ENCODE assay signal across 13 cellular contexts in the genomic region with DNA sequence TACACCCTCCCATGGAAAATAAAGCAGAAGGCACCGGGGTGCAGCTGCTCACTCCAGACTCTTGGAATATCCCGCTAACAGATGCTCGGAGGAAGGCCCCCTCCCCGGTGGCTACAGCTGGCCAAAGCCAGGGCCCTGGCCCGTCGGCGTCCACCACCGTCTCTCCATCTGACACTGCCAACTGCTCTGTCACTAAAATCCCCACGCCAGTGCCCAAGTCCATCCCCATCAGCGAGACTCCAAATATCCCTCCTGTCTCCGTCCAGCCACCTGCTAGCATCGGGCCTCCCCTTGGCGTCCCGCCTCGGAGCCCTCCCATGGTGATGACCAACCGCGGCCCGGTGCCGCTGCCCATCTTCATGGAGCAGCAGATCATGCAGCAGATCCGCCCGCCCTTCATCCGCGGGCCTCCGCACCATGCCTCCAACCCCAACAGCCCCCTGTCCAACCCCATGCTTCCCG.
A peak's percentile ranks its signal among the peaks of the same experiment; 100 is the strongest.
DNase-seq lines count a peak whose midpoint lies in the region; ATAC-seq and TF ChIP-seq lines count a peak whose summit lies in the region.
"Had no signal": no experiment of that assay in that cellular context is flagged by ENCODE, and none has a peak within 500 bp of the region (broad histone marks: within the 10 kb centered on the region; RNA-seq: fewer than 3 reads in every experiment).

No MANE protein-coding gene starts in this region.

- peaks cover 0 to 23% of the 10 kb centered on the region in 2 experiments for H3K27me3 ChIP-seq in mesenchymal stem cell (ENCODE audit: control insufficient read depth in 1 of 2, insufficient read depth in 1 of 2, low read length in 2 of 2)

- H2BK12ac ChIP-seq in mesenchymal stem cell (ENCODE audit: low read length in 2 of 2), result no peak overlapping the region

- H3K9ac ChIP-seq in mesenchymal stem cell (ENCODE audit: low read length), result no peak overlapping the region

- POLR2A ChIA-PET in activated CD8-positive, alpha-beta T cell treated with anti-CD3 and anti-CD28 coated beads, Interleukin-2, amount 10 ng/mL, durations not matched to agents 7 days and 5 days (lab: Charles Lee), result no interaction called here

- no peak overlapping the region for H2BK15ac ChIP-seq in mesenchymal stem cell (ENCODE audit: low read depth, poor library complexity, severe bottlenecking)

- H3K4me3 ChIP-seq in lower leg skin (ENCODE audit: low read depth, poor library complexity, severe bottlenecking), result no peak overlapping the region
- H3K4me3 ChIP-seq in mesenchymal stem cell (ENCODE audit: insufficient read depth in 1 of 2, low read depth in 1 of 2, low read length in 2 of 2), result no peak overlapping the region
- H3K4me3 ChIP-seq: colonic mucosa, mucosa of descending colon, PC-9 had no signal

- H2AK5ac ChIP-seq in mesenchymal stem cell (ENCODE audit: low read length, severe bottlenecking), result no peak overlapping the region

- CTCF ChIA-PET in activated naive CD4-positive, alpha-beta T cell treated with anti-CD3 and anti-CD28 coated beads for 36 hours (lab: Charles Lee), result interaction anchor here (0.6 kb wide), 1 partner anchor 337 kb away, joined by 3 read pairs; no protein-coding TSS in a partner anchor
- CTCF ChIA-PET in activated CD8-positive, alpha-beta T cell treated with anti-CD3 and anti-CD28 coated beads, Interleukin-2, amount 10 ng/mL, durations not matched to agents 7 days and 5 days (lab: Charles Lee), result interaction anchor here (0.9 to 1.9 kb wide), 4 partner anchors 15 to 41 kb away, joined by 3 to 6 read pairs (median 4); no protein-coding TSS in a partner anchor

- no peaks in the 10 kb centered on the region for H3K36me3 Mint-ChIP-seq in activated naive CD4-positive, alpha-beta T cell treated with anti-CD3 and anti-CD28 coated beads for 36 hours (ENCODE audit: low read depth)
- peaks cover 0 to 16% of the 10 kb centered on the region in 2 donors for H3K36me3 Mint-ChIP-seq in activated naive CD4-positive, alpha-beta T cell treated with anti-CD3 and anti-CD28 coated beads, Interleukin-2, amount 50 U/mL, for 72 hours
- no peaks in the 10 kb centered on the region for H3K36me3 Mint-ChIP-seq in activated CD8-positive, alpha-beta T cell treated with anti-CD3 and anti-CD28 coated beads, Interleukin-2, amount 10 ng/mL, durations not matched to agents 7 days and 5 days (ENCODE audit: low read depth)
- peaks cover 5% of the 10 kb centered on the region for H3K36me3 Mint-ChIP-seq in stimulated activated memory B cell treated with anti-CD40 and anti-IgM and Interleukin-4, amounts not matched to agents 10 μg/mL and 1 μg/mL and 100 μg/mL, for 72 hours

- H3K14ac ChIP-seq in mesenchymal stem cell (ENCODE audit: low read length in 2 of 2), result no peak overlapping the region

- no peak overlapping the region for H3K18ac ChIP-seq in mesenchymal stem cell (ENCODE audit: low read depth in 1 of 2, low read length in 2 of 2)

- peak overlapping the region; percentile 27 for H3K4me3 Mint-ChIP-seq in activated naive CD4-positive, alpha-beta T cell treated with anti-CD3 and anti-CD28 coated beads for 36 hours
- peak overlapping the region; percentile 20 for H3K4me3 Mint-ChIP-seq in activated CD8-positive, alpha-beta T cell treated with anti-CD3 and anti-CD28 coated beads, Interleukin-2, amount 10 ng/mL, durations not matched to agents 7 days and 5 days
- H3K4me3 Mint-ChIP-seq in stimulated activated memory B cell treated with anti-CD40 and anti-IgM and Interleukin-4, amounts not matched to agents 10 μg/mL and 1 μg/mL and 100 μg/mL, for 72 hours, result no peak overlapping the region

- no peaks in the 10 kb centered on the region for H3K79me1 ChIP-seq in mesenchymal stem cell (replicated peaks; ENCODE audit: low read length, poor library complexity, severe bottlenecking)

- no peak overlapping the region for H3K27ac ChIP-seq in mesenchymal stem cell (ENCODE audit: low read length, poor library complexity, severe bottlenecking)
- H3K27ac ChIP-seq: colonic mucosa, PC-9 had no signal

- peaks cover 56% of the 10 kb centered on the region for H3K27me3 Mint-ChIP-seq in activated naive CD4-positive, alpha-beta T cell treated with anti-CD3 and anti-CD28 coated beads for 36 hours (ENCODE audit: low read depth)
- H3K27me3 Mint-ChIP-seq in activated CD8-positive, alpha-beta T cell treated with anti-CD3 and anti-CD28 coated beads, Interleukin-2, amount 10 ng/mL, durations not matched to agents 7 days and 5 days (ENCODE audit: low read depth), result peaks cover 61% of the 10 kb centered on the region
- peaks cover 23% of the 10 kb centered on the region for H3K27me3 Mint-ChIP-seq in stimulated activated memory B cell treated with anti-CD40 and anti-IgM and Interleukin-4, amounts not matched to agents 10 μg/mL and 1 μg/mL and 100 μg/mL, for 72 hours

- H3K9me3 Mint-ChIP-seq in activated naive CD4-positive, alpha-beta T cell treated with anti-CD3 and anti-CD28 coated beads for 36 hours, result no peaks in the 10 kb centered on the region
- no peaks in the 10 kb centered on the region for H3K9me3 Mint-ChIP-seq in activated naive CD4-positive, alpha-beta T cell treated with anti-CD3 and anti-CD28 coated beads, Interleukin-2, amount 50 U/mL, for 72 hours
- no peaks in the 10 kb centered on the region for H3K9me3 Mint-ChIP-seq in activated CD8-positive, alpha-beta T cell treated with anti-CD3 and anti-CD28 coated beads, Interleukin-2, amount 10 ng/mL, durations not matched to agents 7 days and 5 days (ENCODE audit: insufficient read depth)
- H3K9me3 Mint-ChIP-seq in stimulated activated memory B cell treated with anti-CD40 and anti-IgM and Interleukin-4, amounts not matched to agents 10 μg/mL and 1 μg/mL and 100 μg/mL, for 72 hours, result no peaks in the 10 kb centered on the region

- no peak overlapping the region for H4K8ac ChIP-seq in mesenchymal stem cell (ENCODE audit: low read length)

- 89 to 91% methylated on average over 25 of the region's 25 CpGs for WGBS in lower leg skin, 2 donors
- 84% methylated on average over 25 of the region's 25 CpGs for WGBS in mesenchymal stem cell

- H2BK5ac ChIP-seq in mesenchymal stem cell (ENCODE audit: low read depth, low read length, poor library complexity, severe bottlenecking), result no peak overlapping the region

- no peak for TF ChIP-seq POLR2A in lower leg skin (IDR thresholded peaks at IDR 0.05)

- H3K36me3 ChIP-seq in mesenchymal stem cell (ENCODE audit: control insufficient read depth in 1 of 2, insufficient read depth in 2 of 2, low read depth in 1 of 2, low read length in 2 of 2), result peaks cover 4 to 26% of the 10 kb centered on the region in 2 experiments
- H3K36me3 ChIP-seq: colonic mucosa had no signal

- H3K4ac ChIP-seq in mesenchymal stem cell (ENCODE audit: low read depth in 1 of 2, low read length in 2 of 2), result no peak overlapping the region

- H2BK120ac ChIP-seq in mesenchymal stem cell (ENCODE audit: low read depth, low read length), result no peak overlapping the region

- H3K27ac Mint-ChIP-seq in activated naive CD4-positive, alpha-beta T cell treated with anti-CD3 and anti-CD28 coated beads for 36 hours, result no peak overlapping the region
- H3K27ac Mint-ChIP-seq in activated naive CD4-positive, alpha-beta T cell treated with anti-CD3 and anti-CD28 coated beads, Interleukin-2, amount 50 U/mL, for 72 hours, result no peak overlapping the region
- no peak overlapping the region for H3K27ac Mint-ChIP-seq in activated CD8-positive, alpha-beta T cell treated with anti-CD3 and anti-CD28 coated beads, Interleukin-2, amount 10 ng/mL, durations not matched to agents 7 days and 5 days
- no peak overlapping the region for H3K27ac Mint-ChIP-seq in stimulated activated memory B cell treated with anti-CD40 and anti-IgM and Interleukin-4, amounts not matched to agents 10 μg/mL and 1 μg/mL and 100 μg/mL, for 72 hours

- peaks cover 9% of the 10 kb centered on the region for H3K4me1 Mint-ChIP-seq in activated naive CD4-positive, alpha-beta T cell treated with anti-CD3 and anti-CD28 coated beads for 36 hours (ENCODE audit: low read depth)
- peaks cover 27% of the 10 kb centered on the region for H3K4me1 Mint-ChIP-seq in activated CD8-positive, alpha-beta T cell treated with anti-CD3 and anti-CD28 coated beads, Interleukin-2, amount 10 ng/mL, durations not matched to agents 7 days and 5 days (ENCODE audit: low read depth)
- H3K4me1 Mint-ChIP-seq in stimulated activated memory B cell treated with anti-CD40 and anti-IgM and Interleukin-4, amounts not matched to agents 10 μg/mL and 1 μg/mL and 100 μg/mL, for 72 hours, result peaks cover 20% of the 10 kb centered on the region

- H3K9me3 ChIP-seq in mesenchymal stem cell (ENCODE audit: control insufficient read depth, low read length), result no peaks in the 10 kb centered on the region
- H3K9me3 ChIP-seq: colonic mucosa, mucosa of descending colon had no signal

- no peak overlapping the region for H2AFZ ChIP-seq in mesenchymal stem cell (ENCODE audit: low read depth, low read length)
- H2AFZ ChIP-seq: PC-9 had no signal

- no peak for DNase-seq in activated naive CD4-positive, alpha-beta T cell treated with anti-CD3 and anti-CD28 coated beads for 36 hours
- DNase-seq in activated naive CD4-positive, alpha-beta T cell treated with anti-CD3 and anti-CD28 coated beads, Interleukin-2, amount 50 U/mL, for 72 hours (ENCODE audit: low spot score in 2 of 2), result no peak
- no peak for DNase-seq in activated CD8-positive, alpha-beta T cell treated with anti-CD3 and anti-CD28 coated beads, Interleukin-2, amount 10 ng/mL, durations not matched to agents 7 days and 5 days
- no peak for DNase-seq in left ventricle myocardium superior
- DNase-seq in lower leg skin (ENCODE audit: low spot score in 2 of 2), result no peak
- DNase-seq in mesenchymal stem cell, result no peak
- DNase-seq: colonic mucosa; mucosa of descending colon; NCI-H748 treated with DMSO at 0.1 percent for 48 hours; stimulated activated CD4-positive, alpha-beta T cell treated with anti-CD3 and anti-CD28 coated beads, Interleukin-12 subunit alpha, Interleukin-12 subunit beta, amount 100 ng/mL, for 4 hours had no signal

- no peak overlapping the region for H3K23ac ChIP-seq in mesenchymal stem cell (ENCODE audit: low read length in 2 of 2)

- H3K4me2 ChIP-seq in mesenchymal stem cell (ENCODE audit: low read length, poor library complexity, severe bottlenecking), result no peak overlapping the region
- H3K4me2 ChIP-seq: PC-9 had no signal

- no peak overlapping the region for H4K91ac ChIP-seq in mesenchymal stem cell (ENCODE audit: low read length)

- no peak for ATAC-seq in activated naive CD4-positive, alpha-beta T cell treated with anti-CD3 and anti-CD28 coated beads, Interleukin-2, amount 50 U/mL, for 72 hours
- no peak for ATAC-seq in activated CD8-positive, alpha-beta T cell treated with anti-CD3 and anti-CD28 coated beads, Interleukin-2, amount 10 ng/mL, durations not matched to agents 7 days and 5 days
- peak; percentile 73 for ATAC-seq in left ventricle myocardium superior
- ATAC-seq in stimulated activated memory B cell treated with anti-CD40 and anti-IgM and Interleukin-4, amounts not matched to agents 10 μg/mL and 1 μg/mL and 100 μg/mL, for 72 hours, result peak; percentile 8
- ATAC-seq in GM21381 (IDR thresholded peaks at IDR 0.05; ENCODE audit: unreplicated experiment), result no peak
- ATAC-seq: mucosa of descending colon had no signal

- peaks cover 3% of the 10 kb centered on the region for H3K4me1 ChIP-seq in mesenchymal stem cell (ENCODE audit: control insufficient read depth, insufficient read depth, low read depth, low read length)
- H3K4me1 ChIP-seq: colonic mucosa had no signal

- no peak for TF ChIP-seq CTCF in lower leg skin (IDR thresholded peaks at IDR 0.05)

- intact Hi-C loops in activated naive CD4-positive, alpha-beta T cell treated with anti-CD3 and anti-CD28 coated beads for 36 hours (cut with micrococcal nuclease), result no loop called here
- intact Hi-C loops in left ventricle myocardium superior (cut with micrococcal nuclease), result no loop called here
- intact Hi-C loops in lower leg skin (cut with DNase I; ENCODE audit: low total_unique reads), result no loop called here

Comparison
In these comparisons a context has a peak if more than half of its experiments do, and no peak if none do; other contexts are left out.
1. ATAC-seq: peak in left ventricle myocardium superior (single experiment) and stimulated activated memory B cell treated with anti-CD40 and anti-IgM and Interleukin-4, amounts not matched to agents 10 μg/mL and 1 μg/mL and 100 μg/mL, for 72 hours (single experiment); none in activated naive CD4-positive, alpha-beta T cell treated with anti-CD3 and anti-CD28 coated beads, Interleukin-2, amount 50 U/mL, for 72 hours (0 of 2), activated CD8-positive, alpha-beta T cell treated with anti-CD3 and anti-CD28 coated beads, Interleukin-2, amount 10 ng/mL, durations not matched to agents 7 days and 5 days (single experiment) and GM21381 (single experiment).